ENCODE assay signal across 8 cellular contexts in the genomic region with DNA sequence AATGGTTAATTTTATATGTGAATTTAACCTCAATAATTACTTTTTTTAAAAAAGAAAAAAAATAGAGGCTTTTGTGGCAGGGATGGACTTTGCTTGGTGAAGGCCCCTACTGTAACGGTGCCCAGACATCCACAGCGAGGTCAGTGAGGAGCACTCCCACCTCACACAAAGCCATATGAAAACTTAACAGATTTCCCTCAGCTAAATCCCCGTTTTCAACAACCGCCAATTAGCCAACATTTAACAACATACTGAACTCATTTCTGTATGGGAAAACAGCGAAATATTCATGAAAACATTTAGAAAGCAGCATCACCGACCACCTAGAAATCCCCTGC. TPM values are rescaled to one million over a fixed set of nuclear protein-coding genes. Genes with fewer than 3 reads are reported as not detected.
DNase-seq lines count a peak whose midpoint lies in the region; ATAC-seq and TF ChIP-seq lines count a peak whose summit lies in the region.

No MANE protein-coding gene starts in this region.

- peak; percentile 44 for DNase-seq in DMS114 treated with DMSO at 0.1 percent for 48 hours (lab: John Stamatoyannopoulos, UW; ENCODE audit: unreplicated experiment)
- no peak for DNase-seq in LNCaP clone FGC (ENCODE audit: low read depth)
- no peak for DNase-seq in osteoblast (ENCODE audit: insufficient read length, low spot score, missing footprints)
- no peak for DNase-seq in NCI-H524 treated with DMSO at 0.1 percent for 48 hours (lab: John Stamatoyannopoulos, UW)
- DNase-seq in NCI-H82 treated with DMSO at 0.1 percent for 48 hours (lab: John Stamatoyannopoulos, UW; ENCODE audit: unreplicated experiment): no peak
- no peak for DNase-seq in NCI-H82 (lab: John Stamatoyannopoulos, UW)

- H3K27me3 ChIP-seq in endocrine pancreas (ENCODE audit: control insufficient read depth, insufficient read depth, low read length) (no peaks in the 10 kb centered on the region), osteoblast (ENCODE audit: insufficient read depth, low read length) (no peaks in the 10 kb centered on the region)

- H3K79me2 ChIP-seq in osteoblast (ENCODE audit: insufficient read depth, low read length): peaks cover 47% of the 10 kb centered on the region

- H3K4me3 ChIP-seq in LNCaP clone FGC (ENCODE audit: low read depth, low read length) (peak overlapping the region; percentile 96), endocrine pancreas (ENCODE audit: control insufficient read depth, insufficient read depth, low read length) (peak overlapping the region; percentile 95), osteoblast (ENCODE audit: insufficient read depth, low read length) (peak overlapping the region; percentile 96)

- peaks cover 24% of the 10 kb centered on the region for H4K20me1 ChIP-seq in osteoblast (ENCODE audit: insufficient read depth, low read length)

- H3K4me1 ChIP-seq in endocrine pancreas (ENCODE audit: control insufficient read depth, insufficient read depth, low read length) (no peaks in the 10 kb centered on the region), osteoblast (ENCODE audit: insufficient read depth, low read length) (peaks cover 15% of the 10 kb centered on the region)

- peak overlapping the region; percentile 78 for H3K9ac ChIP-seq in endocrine pancreas (ENCODE audit: control insufficient read depth, insufficient read depth, low read length)

- H3K27ac ChIP-seq in osteoblast (ENCODE audit: low read depth, low read length): peak overlapping the region; percentile 99

- H3K36me3 ChIP-seq in endocrine pancreas (ENCODE audit: control insufficient read depth, insufficient read depth, low read length) (no peaks in the 10 kb centered on the region), osteoblast (ENCODE audit: insufficient read depth, low read length) (no peaks in the 10 kb centered on the region)

- no peak for TF ChIP-seq CTCF in LNCaP clone FGC (IDR thresholded peaks at IDR 0.05; ENCODE audit: control insufficient read depth, extremely low read depth, insufficient read depth)
- TF ChIP-seq CTCF in osteoblast (IDR thresholded peaks at IDR 0.05; ENCODE audit: extremely low read depth, low read depth, low read length): no peak

- peak overlapping the region; percentile 90 for H3K4me2 ChIP-seq in osteoblast (ENCODE audit: insufficient read depth, low read length)

- ATAC-seq in GM21619 (IDR thresholded peaks at IDR 0.05; ENCODE audit: unreplicated experiment): peak; percentile 3

- H3K9me3 ChIP-seq in endocrine pancreas (ENCODE audit: control insufficient read depth, low read length): no peaks in the 10 kb centered on the region
- H3K9me3 ChIP-seq in osteoblast (ENCODE audit: low read depth, low read length): no peaks in the 10 kb centered on the region

- peak overlapping the region; percentile 97 for H2AFZ ChIP-seq in osteoblast (ENCODE audit: low read length)

RNA-seq across cellular contexts. Expression of a gene that starts 0.6 kb away (rescaled TPM):
- 139 and 153 TPM in 2 replicates for total RNA-seq in osteoblast
